Comparison of ENCODE assay signal across 8 cellular contexts in the genomic region with DNA sequence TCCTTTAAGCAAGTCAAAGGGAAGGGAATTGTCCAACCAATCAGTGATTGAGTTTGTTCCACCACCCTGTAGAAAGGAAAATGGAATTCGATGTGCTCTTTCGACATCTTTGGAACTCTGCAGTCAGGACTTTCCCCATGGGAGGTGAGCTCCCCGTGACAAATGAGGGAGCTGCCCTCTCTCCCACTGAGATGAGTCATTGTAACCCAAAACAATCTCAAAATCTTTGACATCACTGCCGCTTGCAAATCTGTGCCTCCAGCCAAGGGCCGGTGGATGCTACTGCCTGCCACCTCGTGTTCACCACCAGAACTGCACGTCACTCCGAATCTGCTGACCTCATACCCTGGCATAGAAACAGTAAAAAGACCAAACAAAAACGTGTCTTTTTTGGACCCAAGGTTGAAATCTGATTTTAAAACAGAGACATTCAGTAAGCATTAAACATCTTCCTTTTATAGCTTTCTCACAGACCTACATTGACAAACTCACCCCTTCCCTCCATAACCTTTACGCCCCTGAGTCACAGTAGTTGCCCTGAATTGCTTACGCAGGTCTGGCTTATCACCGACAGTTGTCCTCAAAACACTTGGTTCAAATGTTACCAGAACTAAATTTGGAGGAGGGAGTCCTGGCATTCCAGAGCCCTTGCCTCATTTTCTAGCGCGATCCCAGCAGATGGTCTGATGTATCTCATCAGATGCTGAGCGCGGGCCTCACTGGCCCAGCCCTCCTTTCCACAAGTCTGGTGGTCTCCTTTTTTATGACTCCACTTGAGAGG.
DNase-seq lines count a peak whose midpoint lies in the region; ATAC-seq and TF ChIP-seq lines count a peak whose summit lies in the region.

No MANE protein-coding gene starts in this region.

- peaks cover 13% of the 10 kb centered on the region for H3K27me3 ChIP-seq in OCI-LY3 (ENCODE audit: low read depth, low read length)
- H3K27me3 ChIP-seq in neural cell (ENCODE audit: insufficient read depth, low read depth, low read length) = no peaks in the 10 kb centered on the region

- no peaks in the 10 kb centered on the region for H3K9me3 ChIP-seq in OCI-LY3 (ENCODE audit: insufficient read depth, low read length)
- H3K9me3 ChIP-seq in neural cell (ENCODE audit: low read length) = no peaks in the 10 kb centered on the region

- H3K27ac ChIP-seq in OCI-LY3 (ENCODE audit: low read length) (no peak overlapping the region), neural cell (ENCODE audit: low read length) (no peak overlapping the region)

- H3K9me3 Mint-ChIP-seq in activated T-helper 1 cell treated with anti-CD3 and anti-CD28 coated beads, Interleukin-12 subunit alpha, Interleukin-12 subunit beta, Interleukin-2, Interleukin-4 antibody, amounts not matched to agents 30 ng/mL and 10 ng/mL and 1 ng/mL, durations not matched to agents 14 hours and 24 hours and 36 hours = no peaks in the 10 kb centered on the region
- no peaks in the 10 kb centered on the region for H3K9me3 Mint-ChIP-seq in stimulated activated naive CD8-positive, alpha-beta T cell treated with anti-CD3 and anti-CD28 coated beads, Interleukin-15, amount 100 ng/mL, for 72 hours

- H3K36me3 ChIP-seq in OCI-LY3 (replicated peaks; ENCODE audit: low read depth, low read length) (no peaks in the 10 kb centered on the region), neural cell (ENCODE audit: insufficient read depth, low read length) (no peaks in the 10 kb centered on the region)

- no peak overlapping the region for H3K4me3 Mint-ChIP-seq in activated T-helper 1 cell treated with anti-CD3 and anti-CD28 coated beads, Interleukin-12 subunit alpha, Interleukin-12 subunit beta, Interleukin-2, Interleukin-4 antibody, amounts not matched to agents 30 ng/mL and 10 ng/mL and 1 ng/mL, durations not matched to agents 14 hours and 24 hours and 36 hours
- H3K4me3 Mint-ChIP-seq in stimulated activated naive CD8-positive, alpha-beta T cell treated with anti-CD3 and anti-CD28 coated beads, Interleukin-15, amount 100 ng/mL, for 72 hours = no peak overlapping the region

- H3K9ac ChIP-seq in OCI-LY3 (ENCODE audit: low read length) (no peak overlapping the region), neural cell (ENCODE audit: low read length) (no peak overlapping the region)

- ATAC-seq in GM19455 (IDR thresholded peaks at IDR 0.05; ENCODE audit: unreplicated experiment) (peak; percentile 95), HG03558 (IDR thresholded peaks at IDR 0.05; ENCODE audit: extremely low read depth, unreplicated experiment) (peak; percentile 84)
- ATAC-seq in stimulated activated naive CD8-positive, alpha-beta T cell treated with anti-CD3 and anti-CD28 coated beads, Interleukin-15, amount 100 ng/mL, for 72 hours = peak; percentile 77

- no peaks in the 10 kb centered on the region for H4K20me1 ChIP-seq in OCI-LY3 (ENCODE audit: insufficient read depth, low read length)
- no peaks in the 10 kb centered on the region for H4K20me1 ChIP-seq in neural cell (ENCODE audit: insufficient read depth)

- H3K4me2 ChIP-seq in OCI-LY3 (ENCODE audit: low read length) (peak overlapping the region; percentile 65), neural cell (ENCODE audit: low read length) (no peak overlapping the region)

- DNase-seq in D341Med (ENCODE audit: low spot score) = peak; percentile 66
- peak; percentile 52 for DNase-seq in activated T-helper 1 cell treated with anti-CD3 and anti-CD28 coated beads, Interleukin-12 subunit alpha, Interleukin-12 subunit beta, Interleukin-2, Interleukin-4 antibody, amounts not matched to agents 30 ng/mL and 10 ng/mL and 1 ng/mL, durations not matched to agents 14 hours and 24 hours and 36 hours (ENCODE audit: low spot score)
- DNase-seq in fibroblast of the aortic adventitia (ENCODE audit: low read depth) = peak; percentile 100
- DNase-seq in stimulated activated naive CD8-positive, alpha-beta T cell treated with anti-CD3 and anti-CD28 coated beads, Interleukin-15, amount 100 ng/mL, for 72 hours = peak; percentile 64 to 75

- H3K79me2 ChIP-seq in OCI-LY3 (ENCODE audit: low read length) (no peaks in the 10 kb centered on the region), neural cell (replicated peaks; ENCODE audit: insufficient read depth, low read length) (no peaks in the 10 kb centered on the region)

- no peaks in the 10 kb centered on the region for H3K9me2 ChIP-seq in neural cell (ENCODE audit: insufficient read depth, low read length)

- intact Hi-C loops in activated T-helper 1 cell treated with anti-CD3 and anti-CD28 coated beads, Interleukin-12 subunit alpha, Interleukin-12 subunit beta, Interleukin-2, Interleukin-4 antibody, amounts not matched to agents 30 ng/mL and 10 ng/mL and 1 ng/mL, durations not matched to agents 14 hours and 24 hours and 36 hours (cut with micrococcal nuclease) = loop anchor here (1.0 to 5.0 kb wide), 5 partner anchors 9 to 1451 kb away; partner anchors contain the start of genes COL4A1 and COL4A2

- H3K4me1 ChIP-seq in OCI-LY3 (ENCODE audit: low read length) = peaks cover 5% of the 10 kb centered on the region

- no peak for TF ChIP-seq EP300 in neural cell (conservative IDR thresholded peaks at IDR 0.05; ENCODE audit: poor library complexity, severe bottlenecking)

- TF ChIP-seq CTCF in OCI-LY3 (IDR thresholded peaks at IDR 0.05; ENCODE audit: low read depth, low read length) (peak; percentile 96), fibroblast of the aortic adventitia (IDR thresholded peaks at IDR 0.05; ENCODE audit: insufficient read depth, low read length) (peak; percentile 93), neural cell (IDR thresholded peaks at IDR 0.05; ENCODE audit: poor library complexity, severe bottlenecking) (peak; percentile 75)

- peaks cover 9% of the 10 kb centered on the region for H3K4me1 Mint-ChIP-seq in activated T-helper 1 cell treated with anti-CD3 and anti-CD28 coated beads, Interleukin-12 subunit alpha, Interleukin-12 subunit beta, Interleukin-2, Interleukin-4 antibody, amounts not matched to agents 30 ng/mL and 10 ng/mL and 1 ng/mL, durations not matched to agents 14 hours and 24 hours and 36 hours (ENCODE audit: low read depth)
- H3K4me1 Mint-ChIP-seq in stimulated activated naive CD8-positive, alpha-beta T cell treated with anti-CD3 and anti-CD28 coated beads, Interleukin-15, amount 100 ng/mL, for 72 hours = peaks cover 22% of the 10 kb centered on the region

- H2AFZ ChIP-seq in OCI-LY3 (ENCODE audit: low read depth, low read length) (peak overlapping the region; percentile 73; the same call in 1 of the 2 replicates), neural cell (ENCODE audit: low read depth, low read length) (no peak overlapping the region)

- no peaks in the 10 kb centered on the region for H3K36me3 Mint-ChIP-seq in activated T-helper 1 cell treated with anti-CD3 and anti-CD28 coated beads, Interleukin-12 subunit alpha, Interleukin-12 subunit beta, Interleukin-2, Interleukin-4 antibody, amounts not matched to agents 30 ng/mL and 10 ng/mL and 1 ng/mL, durations not matched to agents 14 hours and 24 hours and 36 hours (ENCODE audit: low read depth)

- H3K4me3 ChIP-seq in OCI-LY3 (ENCODE audit: low read length) = peak overlapping the region; percentile 36
- H3K4me3 ChIP-seq in fibroblast of the aortic adventitia (ENCODE audit: low read depth, low read length) = no peak overlapping the region
- no peak overlapping the region for H3K4me3 ChIP-seq in neural cell (ENCODE audit: low read length)

- TF ChIP-seq RAD21 in neural cell (conservative IDR thresholded peaks at IDR 0.05) = peak; percentile 73

- H3F3A ChIP-seq in neural cell (ENCODE audit: insufficient read depth, low read length, poor library complexity, severe bottlenecking) = no peaks in the 10 kb centered on the region

- H3K27me3 Mint-ChIP-seq in activated T-helper 1 cell treated with anti-CD3 and anti-CD28 coated beads, Interleukin-12 subunit alpha, Interleukin-12 subunit beta, Interleukin-2, Interleukin-4 antibody, amounts not matched to agents 30 ng/mL and 10 ng/mL and 1 ng/mL, durations not matched to agents 14 hours and 24 hours and 36 hours (ENCODE audit: insufficient read depth) = peaks cover 45% of the 10 kb centered on the region
- H3K27me3 Mint-ChIP-seq in stimulated activated naive CD8-positive, alpha-beta T cell treated with anti-CD3 and anti-CD28 coated beads, Interleukin-15, amount 100 ng/mL, for 72 hours = peaks cover 99% of the 10 kb centered on the region

- H3K27ac Mint-ChIP-seq in activated T-helper 1 cell treated with anti-CD3 and anti-CD28 coated beads, Interleukin-12 subunit alpha, Interleukin-12 subunit beta, Interleukin-2, Interleukin-4 antibody, amounts not matched to agents 30 ng/mL and 10 ng/mL and 1 ng/mL, durations not matched to agents 14 hours and 24 hours and 36 hours = peak overlapping the region; percentile 35
- no peak overlapping the region for H3K27ac Mint-ChIP-seq in stimulated activated naive CD8-positive, alpha-beta T cell treated with anti-CD3 and anti-CD28 coated beads, Interleukin-15, amount 100 ng/mL, for 72 hours

TF ChIP-seq in neural cell, 6 proteins besides CTCF, POLR2A, EP300 and RAD21:
- TF ChIP-seq TAF1 (IDR thresholded peaks at IDR 0.05; ENCODE audit: low read depth) (no peak), SMC3 (conservative IDR thresholded peaks at IDR 0.05; ENCODE audit: poor library complexity) (peak; percentile 85), MXI1 (conservative IDR thresholded peaks at IDR 0.05; ENCODE audit: poor library complexity, severe bottlenecking) (no peak)
- TF ChIP-seq, protein P1, sequence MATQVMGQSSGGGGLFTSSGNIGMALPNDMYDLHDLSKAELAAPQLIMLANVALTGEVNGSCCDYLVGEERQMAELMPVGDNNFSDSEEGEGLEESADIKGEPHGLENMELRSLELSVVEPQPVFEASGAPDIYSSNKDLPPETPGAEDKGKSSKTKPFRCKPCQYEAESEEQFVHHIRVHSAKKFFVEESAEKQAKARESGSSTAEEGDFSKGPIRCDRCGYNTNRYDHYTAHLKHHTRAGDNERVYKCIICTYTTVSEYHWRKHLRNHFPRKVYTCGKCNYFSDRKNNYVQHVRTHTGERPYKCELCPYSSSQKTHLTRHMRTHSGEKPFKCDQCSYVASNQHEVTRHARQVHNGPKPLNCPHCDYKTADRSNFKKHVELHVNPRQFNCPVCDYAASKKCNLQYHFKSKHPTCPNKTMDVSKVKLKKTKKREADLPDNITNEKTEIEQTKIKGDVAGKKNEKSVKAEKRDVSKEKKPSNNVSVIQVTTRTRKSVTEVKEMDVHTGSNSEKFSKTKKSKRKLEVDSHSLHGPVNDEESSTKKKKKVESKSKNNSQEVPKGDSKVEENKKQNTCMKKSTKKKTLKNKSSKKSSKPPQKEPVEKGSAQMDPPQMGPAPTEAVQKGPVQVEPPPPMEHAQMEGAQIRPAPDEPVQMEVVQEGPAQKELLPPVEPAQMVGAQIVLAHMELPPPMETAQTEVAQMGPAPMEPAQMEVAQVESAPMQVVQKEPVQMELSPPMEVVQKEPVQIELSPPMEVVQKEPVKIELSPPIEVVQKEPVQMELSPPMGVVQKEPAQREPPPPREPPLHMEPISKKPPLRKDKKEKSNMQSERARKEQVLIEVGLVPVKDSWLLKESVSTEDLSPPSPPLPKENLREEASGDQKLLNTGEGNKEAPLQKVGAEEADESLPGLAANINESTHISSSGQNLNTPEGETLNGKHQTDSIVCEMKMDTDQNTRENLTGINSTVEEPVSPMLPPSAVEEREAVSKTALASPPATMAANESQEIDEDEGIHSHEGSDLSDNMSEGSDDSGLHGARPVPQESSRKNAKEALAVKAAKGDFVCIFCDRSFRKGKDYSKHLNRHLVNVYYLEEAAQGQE (IDR thresholded peaks at IDR 0.05; ENCODE audit: borderline replicate concordance) = no peak
